16 cellular contexts compared by ENCODE assay signal in the genomic region with DNA sequence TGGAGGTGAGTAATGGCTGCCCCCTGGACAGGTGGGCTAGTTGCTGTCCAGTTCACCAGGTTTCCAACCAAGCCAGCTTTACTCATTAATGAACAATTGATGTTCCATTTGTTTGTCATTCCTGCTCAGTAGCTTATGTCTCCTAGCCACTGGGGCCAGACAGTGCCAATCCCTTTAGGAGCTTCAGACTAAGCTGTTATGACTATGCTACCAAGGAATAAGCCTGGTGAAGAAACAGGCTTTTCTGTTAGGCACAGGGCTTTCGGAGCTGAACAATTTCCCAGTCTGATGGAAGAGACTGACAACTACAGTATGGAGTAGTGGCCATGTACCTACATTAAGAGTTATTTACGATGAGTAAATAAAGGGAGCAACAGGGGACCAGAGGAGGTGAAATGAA. TPM values are rescaled to one million over a fixed set of nuclear protein-coding genes. Genes with fewer than 3 reads are reported as not detected.
DNase-seq lines count a peak whose midpoint lies in the region; ATAC-seq and TF ChIP-seq lines count a peak whose summit lies in the region.
"Had no signal": no experiment of that assay in that cellular context is flagged by ENCODE, and none has a peak within 500 bp of the region (broad histone marks: within the 10 kb centered on the region; RNA-seq: fewer than 3 reads in every experiment).

No MANE protein-coding gene starts in this region.

- peak overlapping the region; percentile 98 for H3K27ac ChIP-seq in Panc1 (ENCODE audit: low read length)

- intact Hi-C loops in activated naive CD4-positive, alpha-beta T cell treated with anti-CD3 and anti-CD28 coated beads for 36 hours (cut with micrococcal nuclease): no loop called here
- intact Hi-C loops in Panc1 (cut with micrococcal nuclease; ENCODE audit: unreplicated experiment): no loop called here

- no peaks in the 10 kb centered on the region; the same call in 1 of the 2 replicates for H3K36me3 ChIP-seq in Panc1 (ENCODE audit: control insufficient read depth, insufficient read depth, low read length)
- H3K36me3 ChIP-seq: lower lobe of right lung had no signal

- in situ Hi-C loops in Panc1 (cut with HindIII; ENCODE audit: low pct_unique_long_range_greater_than_20kb, low sequenced_read_pairs): no loop called here

- H3K36me3 Mint-ChIP-seq in activated naive CD4-positive, alpha-beta T cell treated with anti-CD3 and anti-CD28 coated beads for 36 hours (ENCODE audit: low read depth): peaks cover 14% of the 10 kb centered on the region
- H3K36me3 Mint-ChIP-seq in effector memory CD8-positive, alpha-beta T cell (ENCODE audit: insufficient read depth): peaks cover 39% of the 10 kb centered on the region
- H3K36me3 Mint-ChIP-seq in stimulated activated effector memory CD8-positive, alpha-beta T cell treated with anti-CD3 and anti-CD28 coated beads, Interleukin-12 subunit alpha, Interleukin-12 subunit beta, amount 100 ng/mL, for 72 hours: peaks cover 21% of the 10 kb centered on the region

- DNase-seq in activated naive CD4-positive, alpha-beta T cell treated with anti-CD3 and anti-CD28 coated beads for 36 hours: no peak
- no peak for DNase-seq in activated naive CD4-positive, alpha-beta T cell treated with anti-CD3 and anti-CD28 coated beads, Interleukin-2, amount 50 U/mL, for 16 hours
- DNase-seq in Panc1 (ENCODE audit: low read depth, low spot score) (no peak), NCI-H2029 treated with DMSO at 0.1 percent for 48 hours (lab: John Stamatoyannopoulos, UW) (no peak)
- DNase-seq in effector memory CD8-positive, alpha-beta T cell: no peak
- DNase-seq in stimulated activated effector memory CD8-positive, alpha-beta T cell treated with anti-CD3 and anti-CD28 coated beads, Interleukin-12 subunit alpha, Interleukin-12 subunit beta, amount 100 ng/mL, for 72 hours (ENCODE audit: low spot score in 2 of 2): no peak
- DNase-seq in stimulated activated CD4-positive, alpha-beta T cell treated with anti-CD3 and anti-CD28 coated beads, Interleukin-15, amount 100 ng/mL, for 24 hours: no peak
- DNase-seq: cerebellar nuclear complex; DMS79 treated with DMSO at 0.1 percent for 48 hours; hippocampal formation; lower lobe of right lung; NCI-H1092; NCI-H446 treated with DMSO at 0.1 percent for 48 hours; Right ventricle myocardium superior; stimulated activated CD4-positive, alpha-beta T cell treated with anti-CD3 and anti-CD28 coated beads, Interleukin-2, amount 100 ng/mL, for 24 hours had no signal

- POLR2A ChIA-PET in Panc1 (lab: Charles Lee): no interaction called here

- no peaks in the 10 kb centered on the region for H3K27me3 ChIP-seq in Panc1 (ENCODE audit: control insufficient read depth, insufficient read depth, low read length)

- H3K4me3 Mint-ChIP-seq in activated naive CD4-positive, alpha-beta T cell treated with anti-CD3 and anti-CD28 coated beads for 36 hours: peak overlapping the region; percentile 93
- peak overlapping the region; percentile 28 to 99 for H3K4me3 Mint-ChIP-seq in effector memory CD8-positive, alpha-beta T cell
- peak overlapping the region; percentile 95 for H3K4me3 Mint-ChIP-seq in stimulated activated effector memory CD8-positive, alpha-beta T cell treated with anti-CD3 and anti-CD28 coated beads, Interleukin-12 subunit alpha, Interleukin-12 subunit beta, amount 100 ng/mL, for 72 hours

- H3K27me3 Mint-ChIP-seq in activated naive CD4-positive, alpha-beta T cell treated with anti-CD3 and anti-CD28 coated beads for 36 hours (ENCODE audit: low read depth): peaks cover 3% of the 10 kb centered on the region
- H3K27me3 Mint-ChIP-seq in effector memory CD8-positive, alpha-beta T cell: peaks cover 7 to 10% of the 10 kb centered on the region in 2 donors

- no peak overlapping the region for H3K4me3 ChIP-seq in Panc1 (ENCODE audit: low read depth in 2 of 2, low read length in 2 of 2)

- ATAC-seq in Panc1 (no peak), HG02763 (IDR thresholded peaks at IDR 0.05; ENCODE audit: unreplicated experiment) (no peak)
- ATAC-seq in effector memory CD8-positive, alpha-beta T cell (replicated peaks): no peak
- no peak for ATAC-seq in stimulated activated effector memory CD8-positive, alpha-beta T cell treated with anti-CD3 and anti-CD28 coated beads, Interleukin-12 subunit alpha, Interleukin-12 subunit beta, amount 100 ng/mL, for 72 hours
- ATAC-seq: lower lobe of right lung had no signal

- peaks cover 8% of the 10 kb centered on the region for H3K4me1 ChIP-seq in Panc1 (ENCODE audit: control insufficient read depth, insufficient read depth, low read length)

- H3K9me3 ChIP-seq in Panc1 (ENCODE audit: control insufficient read depth, insufficient read depth, low read depth, low read length): peaks cover 6% of the 10 kb centered on the region; the same call in 1 of the 2 replicates
- H3K9me3 ChIP-seq: lower lobe of right lung had no signal

- CTCF ChIA-PET in activated naive CD4-positive, alpha-beta T cell treated with anti-CD3 and anti-CD28 coated beads for 36 hours (lab: Charles Lee): interaction anchor here (0.6 to 0.9 kb wide), 2 partner anchors 111 to 453 kb away, joined by 3 to 5 read pairs; no protein-coding TSS in a partner anchor
- CTCF ChIA-PET in Panc1 (lab: Charles Lee): no interaction called here

- no peak for TF ChIP-seq CTCF in Panc1 (IDR thresholded peaks at IDR 0.05)

- no TSS peak for BruUV-seq in Panc1 (replicated peaks; lab: Mats Ljungman, UMichigan)

- H3K9me3 Mint-ChIP-seq in activated naive CD4-positive, alpha-beta T cell treated with anti-CD3 and anti-CD28 coated beads for 36 hours: peaks cover 3% of the 10 kb centered on the region
- H3K9me3 Mint-ChIP-seq in effector memory CD8-positive, alpha-beta T cell: peaks cover 4 to 7% of the 10 kb centered on the region in 2 donors
- peaks cover 5% of the 10 kb centered on the region for H3K9me3 Mint-ChIP-seq in stimulated activated effector memory CD8-positive, alpha-beta T cell treated with anti-CD3 and anti-CD28 coated beads, Interleukin-12 subunit alpha, Interleukin-12 subunit beta, amount 100 ng/mL, for 72 hours

- peaks cover 22% of the 10 kb centered on the region for H3K4me1 Mint-ChIP-seq in activated naive CD4-positive, alpha-beta T cell treated with anti-CD3 and anti-CD28 coated beads for 36 hours (ENCODE audit: low read depth)
- peaks cover 24 to 31% of the 10 kb centered on the region in 2 donors for H3K4me1 Mint-ChIP-seq in effector memory CD8-positive, alpha-beta T cell (ENCODE audit: low read depth in 2 of 2)
- H3K4me1 Mint-ChIP-seq in stimulated activated effector memory CD8-positive, alpha-beta T cell treated with anti-CD3 and anti-CD28 coated beads, Interleukin-12 subunit alpha, Interleukin-12 subunit beta, amount 100 ng/mL, for 72 hours: peaks cover 24% of the 10 kb centered on the region

- H3K27ac Mint-ChIP-seq in activated naive CD4-positive, alpha-beta T cell treated with anti-CD3 and anti-CD28 coated beads for 36 hours: peak overlapping the region; percentile 51
- H3K27ac Mint-ChIP-seq in effector memory CD8-positive, alpha-beta T cell: peak overlapping the region; percentile 100
- H3K27ac Mint-ChIP-seq in stimulated activated effector memory CD8-positive, alpha-beta T cell treated with anti-CD3 and anti-CD28 coated beads, Interleukin-12 subunit alpha, Interleukin-12 subunit beta, amount 100 ng/mL, for 72 hours: peak overlapping the region; percentile 100

RNA-seq across cellular contexts. Expression of gene FMC1, which starts 2.1 kb away (rescaled TPM):
- 10 to 100 TPM in 1 of 2 experiments, 1 to 10 TPM in 1; 7.1 to 10.6 TPM for total RNA-seq in activated naive CD4-positive, alpha-beta T cell treated with anti-CD3 and anti-CD28 coated beads for 36 hours
- 12.7 TPM for total RNA-seq in Panc1 (2021; ENCODE audit: unreplicated experiment)
- polyA plus RNA-seq in Panc1 (2012; ENCODE audit: insufficient read length): 18.5 TPM

RNA-seq across cellular contexts. Expression of gene LUC7L2, which starts 20.7 kb away (rescaled TPM):
- 100 to 1,000 TPM; 132 to 138 TPM for total RNA-seq in activated naive CD4-positive, alpha-beta T cell treated with anti-CD3 and anti-CD28 coated beads for 36 hours
- 110 TPM for total RNA-seq in Panc1 (2021; ENCODE audit: unreplicated experiment)
- 92.6 TPM for polyA plus RNA-seq in Panc1 (2012; ENCODE audit: insufficient read length)
